19 cellular contexts compared by ENCODE assay signal in genomic region chr12:93657076-93657475, GRCh38.
"Had no signal": no experiment of that assay in that cellular context is flagged by ENCODE, and none has a peak within 500 bp of the region (broad histone marks: within the 10 kb centered on the region; RNA-seq: fewer than 3 reads in every experiment).

No MANE protein-coding gene starts in this region.

- H3K36me3 ChIP-seq: colonic mucosa, neutrophil, stomach had no signal

- H3K9ac ChIP-seq: parathyroid adenoma had no signal

- H3K27ac ChIP-seq: colonic mucosa, hepatocyte, neutrophil, parathyroid adenoma, stomach, testis had no signal

- H3K27me3 ChIP-seq: colonic mucosa, hepatocyte, neutrophil, stomach, testis had no signal

- H2AFZ ChIP-seq: hepatocyte, parathyroid adenoma had no signal

- DNase-seq: activated CD4-positive, alpha-beta memory T cell treated with anti-CD3 and anti-CD28 coated beads, Interleukin-2, amount 10 ng/mL, durations not matched to agents 7 days and 5 days; activated CD4-positive, alpha-beta T cell treated with anti-CD3 and anti-CD28 coated beads for 48 hours; activated CD4-positive, CD25-positive, alpha-beta regulatory T cell; activated CD8-positive, alpha-beta memory T cell treated with anti-CD3 and anti-CD28 coated beads, Interleukin-2, amount 10 ng/mL, durations not matched to agents 7 days and 5 days; amygdala; colonic mucosa; endodermal cell; islet precursor cell; stimulated activated CD4-positive, alpha-beta T cell treated with anti-CD3 and anti-CD28 coated beads, Interleukin-4, amount 100 ng/mL, for 24 hours; stomach; T-cell; testis had no signal

- ATAC-seq: activated CD8-positive, alpha-beta memory T cell treated with anti-CD3 and anti-CD28 coated beads, Interleukin-2, amount 10 ng/mL, durations not matched to agents 7 days and 5 days; natural killer cell treated with Interleukin-12 subunit alpha and Interleukin-12 subunit beta and Interleukin-15 and Interleukin-18, amount 100 ng/mL, for 72 hours; sciatic nerve; stimulated activated effector memory CD8-positive, alpha-beta T cell treated with anti-CD3 and anti-CD28 coated beads, Interleukin-12 subunit alpha, Interleukin-12 subunit beta, amount 100 ng/mL, for 72 hours; T-cell had no signal

- H3K4me2 ChIP-seq: hepatocyte had no signal

- H3K4me1 ChIP-seq: colonic mucosa, stomach, testis had no signal

- H3K9me3 ChIP-seq: colonic mucosa, neutrophil, stomach, testis had no signal

- H3K79me2 ChIP-seq: hepatocyte, parathyroid adenoma had no signal

- H3K4me3 ChIP-seq: colonic mucosa, hepatocyte, lung, stomach, testis had no signal
